17 cellular contexts compared by ENCODE assay signal in the genomic region with DNA sequence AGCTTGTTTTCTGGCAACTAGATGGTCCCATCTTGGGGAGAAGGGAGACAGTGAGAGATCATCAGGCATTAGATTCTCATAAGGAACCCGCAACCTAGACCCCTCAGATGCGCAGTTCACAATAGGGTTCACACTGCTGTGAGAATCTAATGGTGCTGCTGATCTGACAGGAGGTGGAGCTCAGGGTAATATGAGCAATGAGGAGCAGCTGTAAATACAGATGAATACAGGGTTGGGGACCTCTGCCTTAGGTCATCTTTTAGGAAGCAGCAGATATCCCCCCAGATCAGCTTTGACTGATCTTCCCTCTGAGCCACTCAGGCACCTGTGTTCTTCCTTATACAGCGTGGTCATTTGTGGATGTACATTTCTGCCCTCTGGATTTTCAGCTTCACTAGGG.
"Had no signal": no experiment of that assay in that cellular context is flagged by ENCODE, and none has a peak within 500 bp of the region (broad histone marks: within the 10 kb centered on the region; RNA-seq: fewer than 3 reads in every experiment).

No MANE protein-coding gene starts in this region.

- H3K36me3 ChIP-seq: stomach, suprapubic skin, thyroid gland, tibial nerve, transverse colon, upper lobe of left lung, upper lobe of right lung, uterus, vagina had no signal

- H3K27ac ChIP-seq: stomach, suprapubic skin, testis, thoracic aorta, thyroid gland, tibial artery, tibial nerve, transverse colon, upper lobe of left lung, upper lobe of right lung, uterus, vagina had no signal

- H3K4me1 ChIP-seq: suprapubic skin, testis, tibial artery, tibial nerve, transverse colon, upper lobe of left lung, upper lobe of right lung, uterus, vagina had no signal

- ATAC-seq: stimulated activated effector memory CD8-positive, alpha-beta T cell treated with anti-CD3 and anti-CD28 coated beads, Interleukin-12 subunit alpha, Interleukin-12 subunit beta, amount 100 ng/mL, for 72 hours; stimulated activated memory B cell treated with anti-CD40 and anti-IgM and Interleukin-4, amounts not matched to agents 10 μg/mL and 1 μg/mL and 100 μg/mL, for 72 hours; stimulated activated naive B cell treated with anti-CD40 and anti-IgM and Interleukin-4, amounts not matched to agents 10 μg/mL and 1 μg/mL and 100 μg/mL, for 72 hours; stimulated activated naive CD8-positive, alpha-beta T cell treated with anti-CD3 and anti-CD28 coated beads, Interleukin-15, amount 100 ng/mL, for 72 hours; stimulated activated naive CD8-positive, alpha-beta T cell treated with anti-CD3 and anti-CD28 coated beads, Interleukin-15, Interleukin-2, amounts not matched to agents 100 U/mL and 50 U/mL, for 24 hours; upper lobe of right lung had no signal

- H3K4me3 ChIP-seq: stomach, suprapubic skin, testis, thoracic aorta, thyroid gland, tibial artery, tibial nerve, transverse colon, upper lobe of left lung, upper lobe of right lung, uterus, vagina had no signal

- H3K9me3 ChIP-seq: stomach, suprapubic skin, testis, thoracic aorta, thyroid gland, tibial artery, tibial nerve, transverse colon, upper lobe of left lung, upper lobe of right lung, uterus, vagina had no signal
